Comparison of ENCODE assay signal across 25 cellular contexts in the genomic region with DNA sequence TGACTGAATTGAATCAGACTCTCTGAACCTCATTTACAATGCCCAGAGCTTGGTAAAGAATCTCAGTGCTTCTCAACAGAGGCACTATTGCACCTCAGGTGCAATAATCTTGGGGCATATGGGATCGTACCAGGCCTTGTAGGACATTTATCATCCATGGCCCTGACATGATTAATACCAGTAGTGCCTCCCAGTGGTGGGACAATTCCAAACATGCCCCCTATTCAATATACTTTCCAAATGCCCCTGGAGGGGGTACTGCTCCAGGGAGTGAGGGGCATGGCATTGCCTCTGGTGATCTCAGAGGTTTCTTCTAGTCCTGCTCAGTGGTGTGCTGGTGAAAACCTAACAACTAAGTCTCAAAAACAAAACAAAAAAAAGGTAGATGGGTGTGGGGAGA.
DNase-seq lines count a peak whose midpoint lies in the region; ATAC-seq, FAIRE-seq and TF ChIP-seq lines count a peak whose summit lies in the region.
"Had no signal": no experiment of that assay in that cellular context is flagged by ENCODE, and none has a peak within 500 bp of the region (broad histone marks: within the 10 kb centered on the region; RNA-seq: fewer than 3 reads in every experiment).

No MANE protein-coding gene starts in this region.

- no peak for TF ChIP-seq POLR2A in K562 (conservative IDR thresholded peaks at IDR 0.05)

- H3K4me3 Mint-ChIP-seq in GM23338 (no peak overlapping the region), HFFc6 (no peak overlapping the region)
- H3K4me3 Mint-ChIP-seq in stimulated activated naive B cell treated with anti-CD40 and anti-IgM and Interleukin-4, amounts not matched to agents 10 μg/mL and 1 μg/mL and 100 μg/mL, for 72 hours: no peak overlapping the region
- H3K4me3 Mint-ChIP-seq: activated T-cell treated with anti-CD3 and anti-CD28 coated beads, Interleukin-2, amount 50 U/mL, for 24 hours; brain; neural crest cell; T-cell had no signal

- no peaks in the 10 kb centered on the region for H3K27me3 ChIP-seq in GM23338 (ENCODE audit: insufficient read depth)
- H3K27me3 ChIP-seq in K562 (ENCODE audit: control insufficient read depth in 2 of 2, insufficient read depth in 2 of 2, low read length in 2 of 2): peaks cover 0 to 20% of the 10 kb centered on the region in 2 experiments; a peak in 3 of 5 replicates
- H3K27me3 ChIP-seq: adrenal gland, esophagus squamous epithelium, gastroesophageal sphincter, tibial nerve had no signal

- H3K4me1 ChIP-seq in GM23338 (ENCODE audit: insufficient read depth) (peaks cover 22% of the 10 kb centered on the region), K562 (replicated peaks in 1 of 2; ENCODE audit: control insufficient read depth in 2 of 2, insufficient read depth in 2 of 2, low read length in 2 of 2) (no peaks in the 10 kb centered on the region)
- H3K4me1 ChIP-seq: gastroesophageal sphincter, prostate gland had no signal

- no peaks in the 10 kb centered on the region for H3K9me3 ChIP-seq in K562 (replicated peaks; ENCODE audit: control insufficient read depth, insufficient read depth, low read depth, low read length)
- H3K9me3 ChIP-seq: adrenal gland, esophagus squamous epithelium, gastroesophageal sphincter, prostate gland, stomach, tibial nerve had no signal

- no peaks in the 10 kb centered on the region for H3K9me2 ChIP-seq in GM23338 (ENCODE audit: insufficient read depth)

- 0% methylated on average over 1 of the region's 1 CpG for WGBS in K562 (ENCODE audit: insufficient coverage, low coverage, missing lambda C conversion rate)

- H3K27ac ChIP-seq in GM23338 (ENCODE audit: low read depth) (no peak overlapping the region), K562 (ENCODE audit: extremely low read depth, low read depth, low read length) (no peak overlapping the region)
- H3K27ac ChIP-seq: adrenal gland, gastroesophageal sphincter, prostate gland, stomach, tibial nerve had no signal

- CTCF ChIA-PET in K562 (lab: Yijun Ruan, JAX; ENCODE audit: low intra/inter-chr PET ratio): no interaction called here

- no peak overlapping the region for H3K27ac Mint-ChIP-seq in GM23338
- H3K27ac Mint-ChIP-seq in HFFc6: no peak overlapping the region
- no peak overlapping the region for H3K27ac Mint-ChIP-seq in stimulated activated naive B cell treated with anti-CD40 and anti-IgM and Interleukin-4, amounts not matched to agents 10 μg/mL and 1 μg/mL and 100 μg/mL, for 72 hours
- H3K27ac Mint-ChIP-seq: activated T-cell treated with anti-CD3 and anti-CD28 coated beads, Interleukin-2, amount 50 U/mL, for 24 hours; T-cell had no signal

- peak; percentile 48 to 64 for TF ChIP-seq CTCF in GM23338 (conservative IDR thresholded peaks at IDR 0.05; ENCODE audit: low read depth in 2 of 2)
- peak; percentile 25; the same call in 1 of the 2 replicates for TF ChIP-seq CTCF in HFFc6 (IDR thresholded peaks at IDR 0.05)
- peak in 2 of 3 experiments; percentile 22 to 33; a peak in 2 of 6 replicates for TF ChIP-seq CTCF in K562 (IDR thresholded peaks at IDR 0.05 in 2 of 3, conservative IDR thresholded peaks at IDR 0.05 in 1 of 3; ENCODE audit: insufficient read depth in 2 of 3, low read depth in 1 of 3, low read length in 3 of 3)

- in situ Hi-C loops in K562 (cut with MboI): no loop called here

- H3K36me3 ChIP-seq in GM23338 (ENCODE audit: insufficient read depth): no peaks in the 10 kb centered on the region
- H3K36me3 ChIP-seq in K562 (ENCODE audit: control insufficient read depth, insufficient read depth, low read length): no peaks in the 10 kb centered on the region
- H3K36me3 ChIP-seq: adrenal gland, gastroesophageal sphincter, prostate gland, stomach, tibial nerve had no signal

- H3K4me2 ChIP-seq in GM23338 (no peak overlapping the region), K562 (ENCODE audit: insufficient read depth, low read length) (no peak overlapping the region)

- H2AFZ ChIP-seq in GM23338: no peak overlapping the region
- H2AFZ ChIP-seq in K562 (ENCODE audit: low read depth, low read length): no peak overlapping the region

- H4K20me1 ChIP-seq in GM23338 (replicated peaks; ENCODE audit: insufficient read depth) (no peaks in the 10 kb centered on the region), K562 (replicated peaks; ENCODE audit: control insufficient read depth, insufficient read depth, low read length) (no peaks in the 10 kb centered on the region)

- no peak for TF ChIP-seq EP300 in K562 (IDR thresholded peaks at IDR 0.05; ENCODE audit: low read length)

- intact Hi-C loops in K562 (cut with micrococcal nuclease): no loop called here

- POLR2A ChIA-PET in K562 (lab: Yijun Ruan, JAX): interaction anchor here (1.4 kb wide), 1 partner anchor 11 kb away, joined by 6 read pairs; no protein-coding TSS in a partner anchor

- H3K9me1 ChIP-seq in K562 (ENCODE audit: control insufficient read depth, insufficient read depth, low read length): no peaks in the 10 kb centered on the region

- H3K9ac ChIP-seq in K562 (ENCODE audit: insufficient read depth in 1 of 2, low read depth in 2 of 2, low read length in 2 of 2): no peak overlapping the region

- peaks cover 11% of the 10 kb centered on the region for H3K27me3 Mint-ChIP-seq in GM23338 (ENCODE audit: insufficient read depth, low read depth, poor library complexity)
- H3K27me3 Mint-ChIP-seq in HFFc6 (ENCODE audit: insufficient read depth): peaks cover 24% of the 10 kb centered on the region
- H3K27me3 Mint-ChIP-seq in stimulated activated naive B cell treated with anti-CD40 and anti-IgM and Interleukin-4, amounts not matched to agents 10 μg/mL and 1 μg/mL and 100 μg/mL, for 72 hours: peaks cover 31 to 57% of the 10 kb centered on the region in 2 donors

- ATAC-seq in GM23338: peak; percentile 10; the same call in 2 of the 3 replicates
- ATAC-seq in K562: no peak
- ATAC-seq in GM21423 (IDR thresholded peaks at IDR 0.05; ENCODE audit: unreplicated experiment): no peak
- no peak for ATAC-seq in stimulated activated naive B cell treated with anti-CD40 and anti-IgM and Interleukin-4, amounts not matched to agents 10 μg/mL and 1 μg/mL and 100 μg/mL, for 72 hours (replicated peaks)
- ATAC-seq: gastroesophageal sphincter, T-cell had no signal

- no peaks in the 10 kb centered on the region for H3K79me2 ChIP-seq in GM23338 (replicated peaks; ENCODE audit: insufficient read depth)
- no peaks in the 10 kb centered on the region for H3K79me2 ChIP-seq in K562 (ENCODE audit: control insufficient read depth, insufficient read depth, low read length)

- H3K9me3 Mint-ChIP-seq in GM23338 (no peaks in the 10 kb centered on the region), HFFc6 (no peaks in the 10 kb centered on the region)
- no peaks in the 10 kb centered on the region for H3K9me3 Mint-ChIP-seq in stimulated activated naive B cell treated with anti-CD40 and anti-IgM and Interleukin-4, amounts not matched to agents 10 μg/mL and 1 μg/mL and 100 μg/mL, for 72 hours
- H3K9me3 Mint-ChIP-seq: activated T-cell treated with anti-CD3 and anti-CD28 coated beads, Interleukin-2, amount 50 U/mL, for 24 hours; brain; neural crest cell; T-cell had no signal

- no TSS peak for BruUV-seq in K562 (replicated peaks; lab: Mats Ljungman, UMichigan)

- H3F3A ChIP-seq in GM23338 (replicated peaks; ENCODE audit: low read depth): no peaks in the 10 kb centered on the region

- DNase-seq in GM23338 (ENCODE audit: low spot score): peak; percentile 36
- no peak for DNase-seq in HFFc6
- peak in 1 of 4 experiments; percentile 3 for DNase-seq in K562 (ENCODE audit: extremely low read depth in 1 of 4, low spot score in 3 of 4)
- DNase-seq in mesenteric fat pad (ENCODE audit: low spot score): peak; percentile 4
- no peak for DNase-seq in GM19240 (ENCODE audit: insufficient read length, low spot score)
- no peak for DNase-seq in stimulated activated naive B cell treated with anti-CD40 and anti-IgM and Interleukin-4, amounts not matched to agents 10 μg/mL and 1 μg/mL and 100 μg/mL, for 72 hours
- DNase-seq: activated CD4-positive, alpha-beta T cell treated with anti-CD3 and anti-CD28 coated beads for 1 hour; activated naive CD4-positive, alpha-beta T cell; activated T-cell treated with anti-CD3 and anti-CD28 coated beads, Interleukin-2, amount 50 U/mL, for 24 hours; adrenal gland; effector memory CD4-positive, alpha-beta T cell; esophagus squamous epithelium; hypothalamus; KG1; NCI-H187; NCI-H2227 treated with DMSO at 0.1 percent for 48 hours; SHP77; stomach; T-cell had no signal

- FAIRE-seq in K562 (lab: Jason Lieb, UNC): no peak

- peak in 1 of 2 experiments; percentile 27; a peak in 1 of 4 replicates for TF ChIP-seq RAD21 in K562 (CRISPR knock-in tag; conservative IDR thresholded peaks at IDR 0.05 in 1 of 2, IDR thresholded peaks at IDR 0.05 in 1 of 2)

- H3K36me3 Mint-ChIP-seq in GM23338 (ENCODE audit: low read depth) (no peaks in the 10 kb centered on the region), HFFc6 (ENCODE audit: low read depth) (no peaks in the 10 kb centered on the region)
- no peaks in the 10 kb centered on the region for H3K36me3 Mint-ChIP-seq in stimulated activated naive B cell treated with anti-CD40 and anti-IgM and Interleukin-4, amounts not matched to agents 10 μg/mL and 1 μg/mL and 100 μg/mL, for 72 hours
- H3K36me3 Mint-ChIP-seq: brain, T-cell had no signal

- H3K4me1 Mint-ChIP-seq in GM23338 (peaks cover 41% of the 10 kb centered on the region), HFFc6 (ENCODE audit: low read depth) (no peaks in the 10 kb centered on the region)
- H3K4me1 Mint-ChIP-seq in stimulated activated naive B cell treated with anti-CD40 and anti-IgM and Interleukin-4, amounts not matched to agents 10 μg/mL and 1 μg/mL and 100 μg/mL, for 72 hours: no peaks in the 10 kb centered on the region
- H3K4me1 Mint-ChIP-seq: T-cell had no signal

- H3K4me3 ChIP-seq in GM23338 (no peak overlapping the region), K562 (no peak overlapping the region)
- H3K4me3 ChIP-seq: adrenal gland, esophagus squamous epithelium, gastroesophageal sphincter, prostate gland, stomach, tibial nerve had no signal

TF ChIP-seq in K562, 482 proteins besides CTCF, POLR2A, EP300 and RAD21:
- no peak for TF ChIP-seq HDAC1 (IDR thresholded peaks at IDR 0.05)
- TF ChIP-seq NR2F6 (CRISPR knock-in tag; IDR thresholded peaks at IDR 0.05): no peak
- no peak for TF ChIP-seq ZKSCAN3 (CRISPR knock-in tag; IDR thresholded peaks at IDR 0.05)
- peak; percentile 15 for TF ChIP-seq MEIS2 (IDR thresholded peaks at IDR 0.05; ENCODE audit: partially characterized antibody)
- no peak for TF ChIP-seq ZNF280A (IDR thresholded peaks at IDR 0.05; ENCODE audit: low read depth, partially characterized antibody)

Comparison
In these comparisons a context has a peak if more than half of its experiments do, and no peak if none do; other contexts are left out.
1. DNase-seq: peak in GM23338 (single experiment) and mesenteric fat pad (single experiment); none in HFFc6 (single experiment), GM19240 (single experiment) and stimulated activated naive B cell treated with anti-CD40 and anti-IgM and Interleukin-4, amounts not matched to agents 10 μg/mL and 1 μg/mL and 100 μg/mL, for 72 hours (single experiment).
2. Peak in every context shown above with its lines, with median percentiles within 50 percentile points of each other: CTCF ChIP-seq.